Comparison of ENCODE assay signal across 20 cellular contexts in the genomic region with DNA sequence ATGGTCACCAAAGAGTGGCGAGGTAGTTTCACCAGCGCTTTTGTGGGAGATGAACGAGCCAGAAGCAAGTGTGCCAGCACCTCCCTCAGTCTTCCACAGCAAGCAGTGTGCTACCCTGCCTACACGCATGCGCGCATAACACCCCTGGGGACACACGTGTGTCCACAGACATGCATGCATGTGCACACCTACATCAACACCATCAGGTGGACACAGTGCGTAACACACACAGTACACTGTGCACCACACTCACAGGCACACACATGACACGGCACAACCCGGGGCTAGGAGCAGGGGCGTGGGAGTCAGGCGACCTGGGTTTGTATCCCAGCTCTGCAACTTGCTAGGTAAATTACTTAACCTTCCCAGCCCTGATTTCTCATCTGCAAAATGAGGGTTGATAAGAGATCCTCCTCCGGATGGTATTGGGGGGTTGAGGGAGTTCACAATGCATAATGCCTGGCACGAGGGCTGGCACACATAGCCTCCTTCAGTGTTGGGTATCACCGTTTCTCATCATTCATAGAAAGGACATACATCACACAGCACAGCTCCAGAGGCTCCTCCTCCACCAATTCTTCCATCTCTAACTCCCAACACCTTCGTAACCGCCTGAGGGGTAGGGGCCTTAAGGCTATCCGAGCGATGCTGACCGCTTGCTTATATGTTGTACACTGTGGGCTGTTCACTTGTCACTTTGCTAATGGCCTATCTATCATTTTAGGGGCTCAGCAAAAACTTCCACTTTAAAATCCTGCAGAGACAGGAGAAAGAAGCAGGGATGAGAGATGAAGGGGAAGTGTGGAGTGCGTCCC.
DNase-seq lines count a peak whose midpoint lies in the region; ATAC-seq and TF ChIP-seq lines count a peak whose summit lies in the region.
"Had no signal": no experiment of that assay in that cellular context is flagged by ENCODE, and none has a peak within 500 bp of the region (broad histone marks: within the 10 kb centered on the region; RNA-seq: fewer than 3 reads in every experiment).

No MANE protein-coding gene starts in this region.

- 76 to 84% (median 83%) methylated on average over 21 of the region's 21 CpGs for WGBS in adipose tissue, 3 donors
- 80 to 81% methylated on average over 17 to 21 of the region's 21 CpGs for WGBS in testis, 2 donors

- H3K27ac ChIP-seq in adipose tissue (ENCODE audit: low read depth, low read length), result peak overlapping the region; percentile 38
- H3K27ac ChIP-seq in testis, result no peak overlapping the region
- H3K27ac ChIP-seq in PC-3 (ENCODE audit: low read length), result no peak overlapping the region
- H3K27ac ChIP-seq: cardiac muscle cell, WERI-Rb-1 had no signal

- peaks cover 26% of the 10 kb centered on the region for H3K4me1 Mint-ChIP-seq in mesothelial cell of epicardium
- H3K4me1 Mint-ChIP-seq: immature natural killer cell; stimulated activated naive CD8-positive, alpha-beta T cell treated with anti-CD3 and anti-CD28 coated beads, Interleukin-15, amount 100 ng/mL, for 72 hours had no signal

- POLR2A ChIA-PET in PC-3 (lab: Charles Lee; ENCODE audit: unreplicated experiment), result no interaction called here

- no peaks in the 10 kb centered on the region for H3K9me3 Mint-ChIP-seq in mesothelial cell of epicardium
- H3K9me3 Mint-ChIP-seq: stimulated activated naive CD8-positive, alpha-beta T cell treated with anti-CD3 and anti-CD28 coated beads, Interleukin-15, amount 100 ng/mL, for 72 hours; T-helper 2 cell treated with Interferon-gamma antibody and Interleukin-4, amounts not matched to agents 5 μg/mL and 100 μg/mL, for 36 hours had no signal

- no peak overlapping the region for H2AFZ ChIP-seq in PC-3 (ENCODE audit: low read length)

- intact Hi-C loops in cardiac septum (cut with DNase I) (no loop called here), left cardiac atrium (cut with DNase I) (no loop called here), testis (cut with DNase I; ENCODE audit: low total_unique reads) (no loop called here), PC-3 (cut with micrococcal nuclease) (no loop called here)

- TF ChIP-seq CTCF in mesothelial cell of epicardium (IDR thresholded peaks at IDR 0.05; ENCODE audit: unreplicated experiment), result no peak
- TF ChIP-seq CTCF in testis (IDR thresholded peaks at IDR 0.05), result no peak
- no peak for TF ChIP-seq CTCF in PC-3 (conservative IDR thresholded peaks at IDR 0.05; ENCODE audit: low read depth, low read length)

- BruUV-seq in PC-3 (replicated peaks; lab: Mats Ljungman, UMichigan), result no TSS peak

- CTCF ChIA-PET in PC-3 (lab: Charles Lee), result no interaction called here

- H3K9ac ChIP-seq in PC-3 (ENCODE audit: low read length), result no peak overlapping the region
- H3K9ac ChIP-seq: SK-N-SH had no signal

- no peaks in the 10 kb centered on the region for H3K79me2 ChIP-seq in PC-3 (ENCODE audit: low read length)

- peak; percentile 66 for DNase-seq in cardiac septum (ENCODE audit: low spot score)
- DNase-seq in left cardiac atrium, result no peak
- peak in 1 of 2 experiments; percentile 16 for DNase-seq in mesothelial cell of epicardium (ENCODE audit: low spot score in 2 of 2, unreplicated experiment in 2 of 2)
- DNase-seq in testis, result peak; percentile 11
- no peak for DNase-seq in left lobe of liver (ENCODE audit: low spot score)
- DNase-seq in PC-3, result no peak
- DNase-seq: activated CD4-positive, alpha-beta T cell treated with anti-CD3 and anti-CD28 coated beads, Interleukin-2, amount 50 U/mL, for 1 hour; immature natural killer cell; NCI-H1092 treated with DMSO at 0.1 percent for 48 hours; NCI-H2029 treated with DMSO at 0.1 percent for 48 hours; SK-N-SH; stimulated activated CD4-positive, alpha-beta T cell treated with anti-CD3 and anti-CD28 coated beads, Interleukin-4, amount 100 ng/mL, for 24 hours; stimulated activated naive CD8-positive, alpha-beta T cell treated with anti-CD3 and anti-CD28 coated beads, Interleukin-15, amount 100 ng/mL, for 72 hours; trophoblast cell; WERI-Rb-1 had no signal

- H3K4me1 ChIP-seq in testis (peaks cover 18% of the 10 kb centered on the region), PC-3 (ENCODE audit: insufficient read depth, low read length) (peaks cover 2% of the 10 kb centered on the region)

- TF ChIP-seq POLR2A in testis (IDR thresholded peaks at IDR 0.05), result no peak

- no peaks in the 10 kb centered on the region for H3F3A ChIP-seq in PC-3 (ENCODE audit: low read length, unreplicated experiment)

- H3K36me3 Mint-ChIP-seq in mesothelial cell of epicardium, result no peaks in the 10 kb centered on the region
- H3K36me3 Mint-ChIP-seq: immature natural killer cell had no signal

- no peaks in the 10 kb centered on the region for H3K27me3 Mint-ChIP-seq in mesothelial cell of epicardium (ENCODE audit: low read depth)

- peak overlapping the region; percentile 22 for H3K27ac Mint-ChIP-seq in mesothelial cell of epicardium
- H3K27ac Mint-ChIP-seq: immature natural killer cell; T-helper 2 cell treated with Interferon-gamma antibody and Interleukin-4, amounts not matched to agents 5 μg/mL and 100 μg/mL, for 36 hours had no signal

- ATAC-seq in left cardiac atrium, result no peak
- ATAC-seq in HG02759 (IDR thresholded peaks at IDR 0.05; ENCODE audit: unreplicated experiment), result no peak
- ATAC-seq in left lobe of liver, result no peak
- ATAC-seq in PC-3, result no peak
- ATAC-seq: stimulated activated naive CD8-positive, alpha-beta T cell treated with anti-CD3 and anti-CD28 coated beads, Interleukin-15, amount 100 ng/mL, for 72 hours had no signal

- H3K4me3 ChIP-seq in testis (no peak overlapping the region), PC-3 (ENCODE audit: low read length) (no peak overlapping the region)
- H3K4me3 ChIP-seq: A549, cardiac muscle cell had no signal

- no peak overlapping the region for H3K4me3 Mint-ChIP-seq in mesothelial cell of epicardium
- H3K4me3 Mint-ChIP-seq: immature natural killer cell; stimulated activated naive CD8-positive, alpha-beta T cell treated with anti-CD3 and anti-CD28 coated beads, Interleukin-15, amount 100 ng/mL, for 72 hours; T-helper 2 cell treated with Interferon-gamma antibody and Interleukin-4, amounts not matched to agents 5 μg/mL and 100 μg/mL, for 36 hours had no signal

- no peaks in the 10 kb centered on the region for H3K9me2 ChIP-seq in PC-3 (replicated peaks; ENCODE audit: low read length)
- H3K9me2 ChIP-seq: SK-N-SH had no signal

- H3K9me3 ChIP-seq in testis, result no peaks in the 10 kb centered on the region
- no peaks in the 10 kb centered on the region for H3K9me3 ChIP-seq in PC-3 (ENCODE audit: low read length)
- H3K9me3 ChIP-seq: A549, SK-N-SH had no signal

- no peaks in the 10 kb centered on the region for H4K20me1 ChIP-seq in PC-3 (ENCODE audit: low read length)

- H3K36me3 ChIP-seq in testis (ENCODE audit: low read depth, missing control alignments) (no peaks in the 10 kb centered on the region), PC-3 (ENCODE audit: low read depth, low read length) (no peaks in the 10 kb centered on the region)
- H3K36me3 ChIP-seq: cardiac muscle cell, WERI-Rb-1 had no signal

- H3K4me2 ChIP-seq in PC-3 (ENCODE audit: low read length), result no peak overlapping the region
- H3K4me2 ChIP-seq: A549, SK-N-SH had no signal

- no peaks in the 10 kb centered on the region for H3K27me3 ChIP-seq in testis
- H3K27me3 ChIP-seq in PC-3 (ENCODE audit: low read length), result no peaks in the 10 kb centered on the region
- H3K27me3 ChIP-seq: cardiac muscle cell had no signal

Comparison
In these comparisons a context has a peak if more than half of its experiments do, and no peak if none do; other contexts are left out.
1. DNase-seq: peak in cardiac septum (single experiment) and testis (single experiment); none in left cardiac atrium (single experiment), left lobe of liver (single experiment) and PC-3 (single experiment).